ENCODE assay signal across 10 cellular contexts in genomic region chr11:91947215-91947614, GRCh38.
A peak's percentile ranks its signal among the peaks of the same experiment; 100 is the strongest.
DNase-seq lines count a peak whose midpoint lies in the region; ATAC-seq and TF ChIP-seq lines count a peak whose summit lies in the region.
"Had no signal": no experiment of that assay in that cellular context is flagged by ENCODE, and none has a peak within 500 bp of the region (broad histone marks: within the 10 kb centered on the region; RNA-seq: fewer than 3 reads in every experiment).

No MANE protein-coding gene starts in this region.

- DNase-seq in BE2C = peak; percentile 32
- peak; percentile 87 to 99 (median 93) for DNase-seq in NCI-H1417 (lab: John Stamatoyannopoulos, UW)
- peak; percentile 75 for DNase-seq in SHP77 treated with DMSO at 0.1 percent for 48 hours (lab: John Stamatoyannopoulos, UW)
- DNase-seq in right cardiac atrium = no peak
- DNase-seq in OCI-LY7 (ENCODE audit: low spot score) = no peak
- no peak for DNase-seq in suprapubic skin (ENCODE audit: low spot score in 2 of 2)
- DNase-seq: effector CD4-positive, alpha-beta T cell had no signal

- no peak overlapping the region for H3K27ac ChIP-seq in right cardiac atrium (ENCODE audit: low read length)
- H3K27ac ChIP-seq in OCI-LY7 (ENCODE audit: low read depth, low read length, poor library complexity, severe bottlenecking) = no peak overlapping the region
- H3K27ac ChIP-seq in suprapubic skin = no peak overlapping the region

- no peaks in the 10 kb centered on the region for H4K20me1 ChIP-seq in OCI-LY7 (ENCODE audit: insufficient read depth, low read length)

- BruUV-seq in OCI-LY7 (replicated peaks; lab: Mats Ljungman, UMichigan) = no TSS peak

- peak; percentile 64 to 65 for ATAC-seq in right cardiac atrium
- ATAC-seq in GM18511 (IDR thresholded peaks at IDR 0.05; ENCODE audit: unreplicated experiment) = no peak
- ATAC-seq in HG03135 (IDR thresholded peaks at IDR 0.05; ENCODE audit: unreplicated experiment) = no peak
- ATAC-seq: Panc1 had no signal

- TF ChIP-seq CTCF in BE2C (IDR thresholded peaks at IDR 0.05; ENCODE audit: low read depth, low read length) = no peak
- TF ChIP-seq CTCF in OCI-LY7 (conservative IDR thresholded peaks at IDR 0.05; ENCODE audit: low read length) = no peak
- no peak for TF ChIP-seq CTCF in suprapubic skin (IDR thresholded peaks at IDR 0.05)

- H2AFZ ChIP-seq in OCI-LY7 (ENCODE audit: low read length) = no peak overlapping the region

- H3K4me3 ChIP-seq in BE2C (ENCODE audit: low read depth, low read length) = no peak overlapping the region
- H3K4me3 ChIP-seq in right cardiac atrium (ENCODE audit: low read length) = no peak overlapping the region
- H3K4me3 ChIP-seq in OCI-LY7 (ENCODE audit: low read depth, low read length, poor library complexity, severe bottlenecking) = no peak overlapping the region
- no peak overlapping the region for H3K4me3 ChIP-seq in suprapubic skin

- WGBS in right cardiac atrium = 3% methylated on average over 2 of the region's 2 CpGs
- 0% methylated on average over 2 of the region's 2 CpGs for WGBS in suprapubic skin

- CTCF ChIA-PET in OCI-LY7 (lab: Charles Lee; ENCODE audit: unreplicated experiment) = no interaction called here

- no peak for TF ChIP-seq POLR2A in suprapubic skin (IDR thresholded peaks at IDR 0.05)

- no peaks in the 10 kb centered on the region for H3K9me3 ChIP-seq in BE2C
- H3K9me3 ChIP-seq in right cardiac atrium (ENCODE audit: control insufficient read depth, low read length) = no peaks in the 10 kb centered on the region
- H3K9me3 ChIP-seq in OCI-LY7 (ENCODE audit: low read length) = no peaks in the 10 kb centered on the region
- no peaks in the 10 kb centered on the region for H3K9me3 ChIP-seq in suprapubic skin

- H3K4me1 ChIP-seq in BE2C = peaks cover 36% of the 10 kb centered on the region
- no peaks in the 10 kb centered on the region for H3K4me1 ChIP-seq in right cardiac atrium (ENCODE audit: control insufficient read depth, insufficient read depth, low read length)
- no peaks in the 10 kb centered on the region for H3K4me1 ChIP-seq in OCI-LY7 (ENCODE audit: insufficient read depth, low read length, poor library complexity, severe bottlenecking)
- H3K4me1 ChIP-seq in suprapubic skin = peaks cover 14% of the 10 kb centered on the region

- no peaks in the 10 kb centered on the region for H3K9me2 ChIP-seq in OCI-LY7 (ENCODE audit: insufficient read depth, low read length)

- no peaks in the 10 kb centered on the region for H3K79me2 ChIP-seq in OCI-LY7 (ENCODE audit: insufficient read depth, low read depth, low read length)

- POLR2A ChIA-PET in OCI-LY7 (lab: Charles Lee) = interaction anchor here (0.6 kb wide), 1 partner anchor 8 kb away, joined by 3 read pairs; no protein-coding TSS in a partner anchor

- H3K27me3 ChIP-seq in BE2C (no peaks in the 10 kb centered on the region), right cardiac atrium (ENCODE audit: control insufficient read depth, insufficient read depth) (no peaks in the 10 kb centered on the region), suprapubic skin (no peaks in the 10 kb centered on the region)

- intact Hi-C loops in right cardiac atrium (cut with DNase I) (no loop called here), OCI-LY7 (cut with micrococcal nuclease; ENCODE audit: unreplicated experiment) (no loop called here)

- H3K4me2 ChIP-seq in OCI-LY7 (ENCODE audit: low read length) = no peak overlapping the region

- TF ChIP-seq EP300 in suprapubic skin (IDR thresholded peaks at IDR 0.05) = no peak

- H3K36me3 ChIP-seq in BE2C (no peaks in the 10 kb centered on the region), OCI-LY7 (ENCODE audit: insufficient read depth, low read length) (no peaks in the 10 kb centered on the region), suprapubic skin (no peaks in the 10 kb centered on the region)

Comparison
In these comparisons a context has a peak if more than half of its experiments do, and no peak if none do; other contexts are left out.
1. DNase-seq: peak in BE2C (single experiment), NCI-H1417 (3 of 3) and SHP77 treated with DMSO at 0.1 percent for 48 hours (single experiment); none in right cardiac atrium (0 of 3), OCI-LY7 (single experiment) and suprapubic skin (0 of 2).
2. ATAC-seq: peak in right cardiac atrium (2 of 2); none in GM18511 (single experiment) and HG03135 (single experiment).